ENCODE assay signal across 17 cellular contexts in genomic region chr21:40165671-40166070, GRCh38.
DNase-seq lines count a peak whose midpoint lies in the region; ATAC-seq, FAIRE-seq and TF ChIP-seq lines count a peak whose summit lies in the region.
"Had no signal": no experiment of that assay in that cellular context is flagged by ENCODE, and none has a peak within 500 bp of the region (broad histone marks: within the 10 kb centered on the region; RNA-seq: fewer than 3 reads in every experiment).

No MANE protein-coding gene starts in this region.

- H3K27ac ChIP-seq in right atrium auricular region, result no peak overlapping the region
- peak overlapping the region; percentile 60 for H3K27ac ChIP-seq in astrocyte (ENCODE audit: low read depth, low read length)
- no peak overlapping the region for H3K27ac ChIP-seq in brain microvascular endothelial cell
- H3K27ac ChIP-seq: 22Rv1, PC-9 had no signal

- DNase-seq in Right ventricle myocardium superior, result no peak
- no peak for DNase-seq in right atrium auricular region (ENCODE audit: low spot score)
- DNase-seq in astrocyte (ENCODE audit: low read depth), result peak; percentile 74
- peak; percentile 33 for DNase-seq in iPS-NIHi11 (ENCODE audit: low spot score)
- peak; percentile 52 for DNase-seq in retina
- DNase-seq in activated CD4-positive, CD25-positive, alpha-beta regulatory T cell treated with anti-CD3 and anti-CD28 coated beads, Interleukin-2, amount 50 U/mL, for 72 hours, result no peak
- DNase-seq in brain microvascular endothelial cell, result no peak
- DNase-seq: CD8-positive, alpha-beta T cell; DND-41; NCI-H1436 treated with DMSO at 0.1 percent for 48 hours; NCI-H2227 treated with DMSO at 0.1 percent for 48 hours; NCI-H526; PC-9 had no signal

- intact Hi-C loops in Right ventricle myocardium superior (cut with DNase I), result no loop called here

- TF ChIP-seq CTCF in right atrium auricular region (IDR thresholded peaks at IDR 0.05) (no peak), astrocyte (IDR thresholded peaks at IDR 0.05; ENCODE audit: insufficient read depth, low read depth, low read length) (no peak), brain microvascular endothelial cell (IDR thresholded peaks at IDR 0.05; ENCODE audit: low read depth, low read length, missing control alignments) (no peak)

- H3K79me2 ChIP-seq in astrocyte (ENCODE audit: insufficient read depth, low read length), result no peaks in the 10 kb centered on the region

- in situ Hi-C loops in brain microvascular endothelial cell (cut with HindIII; ENCODE audit: low pct_ligation_motif_present, low sequenced_read_pairs), result no loop called here

- H3K36me3 ChIP-seq in right atrium auricular region (no peaks in the 10 kb centered on the region), astrocyte (ENCODE audit: insufficient read depth, low read length) (no peaks in the 10 kb centered on the region), brain microvascular endothelial cell (replicated peaks) (no peaks in the 10 kb centered on the region)

- H4K20me1 ChIP-seq in astrocyte (ENCODE audit: insufficient read depth, low read length), result no peaks in the 10 kb centered on the region

- no peak overlapping the region for H3K4me3 ChIP-seq in right atrium auricular region
- no peak overlapping the region for H3K4me3 ChIP-seq in astrocyte (ENCODE audit: insufficient read depth, low read depth, low read length)
- no peak overlapping the region for H3K4me3 ChIP-seq in brain microvascular endothelial cell (ENCODE audit: low read depth, low read length)
- H3K4me3 ChIP-seq: PC-9 had no signal

- no peaks in the 10 kb centered on the region for H3K27me3 Mint-ChIP-seq in astrocyte (ENCODE audit: low read depth, unreplicated experiment)

- H3K9ac ChIP-seq in astrocyte (ENCODE audit: low read length), result peak overlapping the region; percentile 56

- H3K9me3 ChIP-seq in right atrium auricular region (no peaks in the 10 kb centered on the region), astrocyte (ENCODE audit: insufficient read depth, low read depth, low read length) (peaks cover 3% of the 10 kb centered on the region)

- no peak overlapping the region for H3K4me3 Mint-ChIP-seq in astrocyte (ENCODE audit: unreplicated experiment)
- H3K4me3 Mint-ChIP-seq: CD8-positive, alpha-beta T cell had no signal

- no peaks in the 10 kb centered on the region for H3K4me1 Mint-ChIP-seq in astrocyte (ENCODE audit: low read depth, unreplicated experiment)

- no peak overlapping the region for H3K27ac Mint-ChIP-seq in astrocyte (ENCODE audit: unreplicated experiment)
- H3K27ac Mint-ChIP-seq: CD8-positive, alpha-beta T cell had no signal

- peak overlapping the region; percentile 69 for H3K4me2 ChIP-seq in astrocyte (ENCODE audit: low read length)
- H3K4me2 ChIP-seq: PC-9 had no signal

- H3K4me1 ChIP-seq in right atrium auricular region (no peaks in the 10 kb centered on the region), astrocyte (ENCODE audit: insufficient read depth, low read length) (peaks cover 13% of the 10 kb centered on the region)

- no peak for FAIRE-seq in astrocyte (lab: Jason Lieb, UNC)
- FAIRE-seq: D721Med, H54 had no signal

- no peaks in the 10 kb centered on the region for H3K36me3 Mint-ChIP-seq in astrocyte (ENCODE audit: low read depth, unreplicated experiment)
- H3K36me3 Mint-ChIP-seq: CD8-positive, alpha-beta T cell had no signal

- H3K9me3 Mint-ChIP-seq in astrocyte (ENCODE audit: unreplicated experiment), result no peaks in the 10 kb centered on the region
- H3K9me3 Mint-ChIP-seq: CD8-positive, alpha-beta T cell had no signal

- no peaks in the 10 kb centered on the region for H3K27me3 ChIP-seq in right atrium auricular region
- H3K27me3 ChIP-seq in astrocyte (ENCODE audit: insufficient read depth, low read length), result no peaks in the 10 kb centered on the region
- no peaks in the 10 kb centered on the region for H3K27me3 ChIP-seq in brain microvascular endothelial cell (replicated peaks)

- ATAC-seq in Right ventricle myocardium superior (ENCODE audit: poor library complexity), result peak; percentile 43
- ATAC-seq in GM21576 (IDR thresholded peaks at IDR 0.05; ENCODE audit: unreplicated experiment), result no peak
- ATAC-seq: CD8-positive, alpha-beta T cell had no signal

- peak overlapping the region; percentile 27 for H2AFZ ChIP-seq in astrocyte (ENCODE audit: low read depth, low read length)
- H2AFZ ChIP-seq: PC-9 had no signal

Comparison
In these comparisons a context has a peak if more than half of its experiments do, and no peak if none do; other contexts are left out.
1. DNase-seq: peak in astrocyte (single experiment), iPS-NIHi11 (single experiment) and retina (single experiment); none in Right ventricle myocardium superior (single experiment), right atrium auricular region (single experiment), activated CD4-positive, CD25-positive, alpha-beta regulatory T cell treated with anti-CD3 and anti-CD28 coated beads, Interleukin-2, amount 50 U/mL, for 72 hours (single experiment) and brain microvascular endothelial cell (single experiment).